In the genomic region with DNA sequence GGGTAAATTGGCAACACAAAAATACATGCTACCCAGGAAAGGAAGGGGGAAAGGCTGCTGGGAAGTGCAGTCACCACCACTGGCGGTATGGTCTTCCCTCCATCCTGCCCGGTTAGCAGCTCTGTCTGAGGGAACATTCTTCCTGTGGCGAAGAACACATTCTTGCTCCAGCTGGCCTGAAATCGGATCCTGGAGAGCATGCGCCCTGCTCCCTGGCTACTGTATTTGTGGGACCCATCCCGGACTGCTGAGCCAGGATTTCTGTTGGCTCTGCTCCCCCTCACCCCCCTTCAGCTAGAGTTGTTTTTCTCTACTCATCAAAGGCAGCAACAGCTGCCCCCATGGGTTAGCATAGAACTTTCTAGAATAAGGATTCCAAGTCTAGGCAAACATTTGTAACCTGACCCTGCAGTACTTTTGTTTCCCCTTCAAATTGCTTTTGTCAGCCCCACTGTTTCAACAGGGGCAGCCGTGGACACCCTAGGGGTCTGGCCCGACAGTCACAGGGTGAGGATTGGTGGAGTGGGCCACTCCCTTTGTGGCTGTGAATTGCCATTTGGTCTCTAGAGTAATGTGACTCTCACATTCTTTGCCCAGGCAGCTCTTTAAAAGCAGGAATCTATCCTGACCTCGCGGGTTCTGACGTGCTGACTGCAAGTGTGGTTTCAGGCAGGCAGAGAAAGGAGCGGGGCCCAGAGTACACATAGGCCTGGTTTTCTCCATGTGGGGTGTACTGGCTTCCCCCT, we compare ENCODE assay signal across 8 cellular contexts.
DNase-seq lines count a peak whose midpoint lies in the region; ATAC-seq and TF ChIP-seq lines count a peak whose summit lies in the region.

No MANE protein-coding gene starts in this region.

- peak overlapping the region; percentile 24; the same call in 1 of the 2 replicates for H3K14ac ChIP-seq in H9 (ENCODE audit: insufficient read depth, low read length)

- TF ChIP-seq CTCF in H9 (conservative IDR thresholded peaks at IDR 0.05): no peak
- TF ChIP-seq CTCF in Panc1 (IDR thresholded peaks at IDR 0.05): no peak

- no peak overlapping the region for H2BK20ac ChIP-seq in H9 (ENCODE audit: low read depth, low read length, poor library complexity, severe bottlenecking)

- H3K27me3 Mint-ChIP-seq in CD4-positive, CD25-positive, alpha-beta regulatory T cell: peaks cover 4% of the 10 kb centered on the region
- peaks cover 1% of the 10 kb centered on the region; the same call in 1 of the 2 replicates for H3K27me3 Mint-ChIP-seq in H9 (ENCODE audit: low read depth)

- H3K36me3 ChIP-seq in CD4-positive, CD25-positive, alpha-beta regulatory T cell (ENCODE audit: control insufficient read depth, insufficient read depth, low read length): no peaks in the 10 kb centered on the region
- no peaks in the 10 kb centered on the region for H3K36me3 ChIP-seq in Panc1 (ENCODE audit: control insufficient read depth, insufficient read depth, low read length)

- H3K23ac ChIP-seq in H9 (ENCODE audit: insufficient read length, low read depth, low read length): no peak overlapping the region

- H2BK15ac ChIP-seq in H9 (ENCODE audit: low read depth, low read length): no peak overlapping the region

- no peak overlapping the region for H3K4me3 ChIP-seq in CD4-positive, CD25-positive, alpha-beta regulatory T cell (ENCODE audit: low read depth, low read length)
- no peak overlapping the region for H3K4me3 ChIP-seq in Panc1 (ENCODE audit: low read depth in 2 of 2, low read length in 2 of 2)

- no peaks in the 10 kb centered on the region for H3K9me3 Mint-ChIP-seq in CD4-positive, CD25-positive, alpha-beta regulatory T cell
- H3K9me3 Mint-ChIP-seq in H9: no peaks in the 10 kb centered on the region; a peak in 1 of 5 replicates

- no peak overlapping the region for H3K56ac ChIP-seq in H9 (ENCODE audit: insufficient read length, low read depth, low read length)

- BruUV-seq in Panc1 (replicated peaks; lab: Mats Ljungman, UMichigan): no TSS peak

- POLR2A ChIA-PET in Panc1 (lab: Charles Lee): interaction anchor here (0.7 kb wide), 1 partner anchor 45 kb away, joined by 7 read pairs; no protein-coding TSS in a partner anchor

- no peak overlapping the region for H2BK5ac ChIP-seq in H9 (ENCODE audit: insufficient read length, low read length)

- no peak overlapping the region for H4K8ac ChIP-seq in H9 (replicated peaks; ENCODE audit: insufficient read length, low read depth, low read length)

- no peak overlapping the region for H4K5ac ChIP-seq in H9 (ENCODE audit: insufficient read length, low read depth, low read length)

- intact Hi-C loops in Panc1 (cut with micrococcal nuclease; ENCODE audit: unreplicated experiment): no loop called here
- intact Hi-C loops in left colon (cut with DNase I, micrococcal nuclease): loop anchor here in 1 of 2 donors (10.0 kb wide), 1 partner anchor 246 kb away; no protein-coding TSS in a partner anchor

- peak overlapping the region; percentile 35 for H3K18ac ChIP-seq in H9 (ENCODE audit: insufficient read length, low read depth, low read length)

- in situ Hi-C loops in Panc1 (cut with HindIII; ENCODE audit: low pct_unique_long_range_greater_than_20kb, low sequenced_read_pairs): loop anchor here (25.0 kb wide), 1 partner anchor 359 kb away; a partner anchor contains a TSS

- peaks cover 29% of the 10 kb centered on the region for H3K4me1 ChIP-seq in CD4-positive, CD25-positive, alpha-beta regulatory T cell (ENCODE audit: control insufficient read depth, insufficient read depth, low read length, poor library complexity, severe bottlenecking)
- H3K4me1 ChIP-seq in H9 (ENCODE audit: insufficient read depth, low read length) (peaks cover 10% of the 10 kb centered on the region; the same call in 1 of the 2 replicates), Panc1 (ENCODE audit: control insufficient read depth, insufficient read depth, low read length) (peaks cover 68% of the 10 kb centered on the region)

- CTCF ChIA-PET in Panc1 (lab: Charles Lee): interaction anchor here (0.6 kb wide), 2 partner anchors 45 to 480 kb away, joined by 3 to 4 read pairs; no protein-coding TSS in a partner anchor

- H3K4me1 Mint-ChIP-seq in CD4-positive, CD25-positive, alpha-beta regulatory T cell: peaks cover 17 to 46% (median 28%) of the 10 kb centered on the region in 4 donors
- peaks cover 42 to 49% of the 10 kb centered on the region in 2 experiments for H3K4me1 Mint-ChIP-seq in H9

- peak overlapping the region in 3 of 4 donors; percentile 71 to 77 (median 74) for H3K4me3 Mint-ChIP-seq in CD4-positive, CD25-positive, alpha-beta regulatory T cell
- H3K4me3 Mint-ChIP-seq in H9: peak overlapping the region; percentile 45 to 67

- no peaks in the 10 kb centered on the region for H3K9me3 ChIP-seq in CD4-positive, CD25-positive, alpha-beta regulatory T cell (ENCODE audit: control insufficient read depth in 2 of 2, low read length in 2 of 2)
- H3K9me3 ChIP-seq in H9 (ENCODE audit: control insufficient read depth, low read depth, low read length): no peaks in the 10 kb centered on the region
- no peaks in the 10 kb centered on the region for H3K9me3 ChIP-seq in Panc1 (ENCODE audit: control insufficient read depth, insufficient read depth, low read depth, low read length)

- H3K9ac ChIP-seq in H9 (ENCODE audit: extremely low read depth, insufficient read length, low read length): no peak overlapping the region

- H2AK5ac ChIP-seq in H9 (ENCODE audit: insufficient read length, low read length): no peak overlapping the region

- H3K27ac ChIP-seq in CD4-positive, CD25-positive, alpha-beta regulatory T cell (ENCODE audit: insufficient read depth, low read length, poor library complexity, severe bottlenecking): no peak overlapping the region
- peak overlapping the region; percentile 74 for H3K27ac ChIP-seq in H9 (ENCODE audit: insufficient read length, low read depth, low read length)
- H3K27ac ChIP-seq in Panc1 (ENCODE audit: low read length): peak overlapping the region; percentile 100

- H3K4me2 ChIP-seq in H9 (ENCODE audit: insufficient read depth, insufficient read length, low read length): peak overlapping the region; percentile 68

- peaks cover 3% of the 10 kb centered on the region for H3K23me2 ChIP-seq in H9 (ENCODE audit: insufficient read length, low read depth, low read length, poor library complexity, severe bottlenecking)

- no peak overlapping the region; the same call in 1 of the 2 replicates for H3K4ac ChIP-seq in H9 (ENCODE audit: low read depth, low read length)

- no peaks in the 10 kb centered on the region for H4K20me1 ChIP-seq in H9 (ENCODE audit: control insufficient read depth, insufficient read depth, insufficient read length)

- no peak overlapping the region for H3T11ph ChIP-seq in H9 (ENCODE audit: low read length)

- no peaks in the 10 kb centered on the region for H3K27me3 ChIP-seq in CD4-positive, CD25-positive, alpha-beta regulatory T cell (ENCODE audit: control insufficient read depth, insufficient read depth, low read length)
- H3K27me3 ChIP-seq in H9 (ENCODE audit: insufficient read depth, low read length): no peaks in the 10 kb centered on the region; the same call in 1 of the 2 replicates
- H3K27me3 ChIP-seq in Panc1 (ENCODE audit: control insufficient read depth, insufficient read depth, low read length): no peaks in the 10 kb centered on the region

- no peaks in the 10 kb centered on the region for H3K79me2 ChIP-seq in H9 (ENCODE audit: insufficient read depth, low read length)

- no peak overlapping the region for H2BK120ac ChIP-seq in H9 (ENCODE audit: low read depth, low read length, poor library complexity, severe bottlenecking)

- DNase-seq in CD4-positive, CD25-positive, alpha-beta regulatory T cell: no peak
- DNase-seq in H9: peak; percentile 70
- DNase-seq in Panc1 (ENCODE audit: low read depth, low spot score): no peak
- DNase-seq in cerebellum (ENCODE audit: low spot score): peak; percentile 29
- peak; percentile 58 to 70 for DNase-seq in left colon
- peak; percentile 35 for DNase-seq in stimulated activated naive CD8-positive, alpha-beta T cell treated with anti-CD3 and anti-CD28 coated beads, Interleukin-15, Interleukin-2, amounts not matched to agents 100 U/mL and 50 U/mL, for 24 hours
- no peak for DNase-seq in D341Med (ENCODE audit: low spot score)

- ATAC-seq in CD4-positive, CD25-positive, alpha-beta regulatory T cell (ENCODE audit: low read depth in 2 of 2): peak in 1 of 2 donors; percentile 18
- ATAC-seq in Panc1: no peak
- ATAC-seq in left colon: peak; percentile 41
- peak; percentile 42 for ATAC-seq in stimulated activated naive CD8-positive, alpha-beta T cell treated with anti-CD3 and anti-CD28 coated beads, Interleukin-15, Interleukin-2, amounts not matched to agents 100 U/mL and 50 U/mL, for 24 hours
- no peak for ATAC-seq in GM21526 (IDR thresholded peaks at IDR 0.05; ENCODE audit: low FRiP score, unreplicated experiment)

- no peak overlapping the region for H2AFZ ChIP-seq in H9 (ENCODE audit: low read length)

- peak overlapping the region; percentile 36 to 72 (median 44) for H3K27ac Mint-ChIP-seq in CD4-positive, CD25-positive, alpha-beta regulatory T cell
- H3K27ac Mint-ChIP-seq in H9: peak overlapping the region; percentile 27 to 97 (median 74)

- no peak overlapping the region for H4K91ac ChIP-seq in H9 (ENCODE audit: insufficient read length, low read depth, low read length)

- WGBS in H9 (ENCODE audit: extremely low coverage, insufficient read length, low lambda C conversion rate): no CpG with 5 or more reads among the region's 12 CpGs

- peaks cover 4% of the 10 kb centered on the region for H3K36me3 Mint-ChIP-seq in CD4-positive, CD25-positive, alpha-beta regulatory T cell
- no peaks in the 10 kb centered on the region for H3K36me3 Mint-ChIP-seq in H9 (ENCODE audit: insufficient read depth in 1 of 3, low read depth in 3 of 3)

- no peak overlapping the region for H2BK12ac ChIP-seq in H9 (ENCODE audit: insufficient read length, low read depth, low read length)

- no peaks in the 10 kb centered on the region for H3K79me1 ChIP-seq in H9 (ENCODE audit: insufficient read depth, low read depth, low read length, poor library complexity, severe bottlenecking)

Comparison
In these comparisons a context has a peak if more than half of its experiments do, and no peak if none do; other contexts are left out.
1. ATAC-seq: peak in left colon (single experiment) and stimulated activated naive CD8-positive, alpha-beta T cell treated with anti-CD3 and anti-CD28 coated beads, Interleukin-15, Interleukin-2, amounts not matched to agents 100 U/mL and 50 U/mL, for 24 hours (single experiment); none in Panc1 (single experiment) and GM21526 (single experiment).
2. DNase-seq: peak in H9 (single experiment), cerebellum (single experiment), left colon (2 of 2) and stimulated activated naive CD8-positive, alpha-beta T cell treated with anti-CD3 and anti-CD28 coated beads, Interleukin-15, Interleukin-2, amounts not matched to agents 100 U/mL and 50 U/mL, for 24 hours (single experiment); none in CD4-positive, CD25-positive, alpha-beta regulatory T cell (0 of 3), Panc1 (single experiment) and D341Med (single experiment).